1 cellular context compared by ENCODE assay signal in the genomic region with DNA sequence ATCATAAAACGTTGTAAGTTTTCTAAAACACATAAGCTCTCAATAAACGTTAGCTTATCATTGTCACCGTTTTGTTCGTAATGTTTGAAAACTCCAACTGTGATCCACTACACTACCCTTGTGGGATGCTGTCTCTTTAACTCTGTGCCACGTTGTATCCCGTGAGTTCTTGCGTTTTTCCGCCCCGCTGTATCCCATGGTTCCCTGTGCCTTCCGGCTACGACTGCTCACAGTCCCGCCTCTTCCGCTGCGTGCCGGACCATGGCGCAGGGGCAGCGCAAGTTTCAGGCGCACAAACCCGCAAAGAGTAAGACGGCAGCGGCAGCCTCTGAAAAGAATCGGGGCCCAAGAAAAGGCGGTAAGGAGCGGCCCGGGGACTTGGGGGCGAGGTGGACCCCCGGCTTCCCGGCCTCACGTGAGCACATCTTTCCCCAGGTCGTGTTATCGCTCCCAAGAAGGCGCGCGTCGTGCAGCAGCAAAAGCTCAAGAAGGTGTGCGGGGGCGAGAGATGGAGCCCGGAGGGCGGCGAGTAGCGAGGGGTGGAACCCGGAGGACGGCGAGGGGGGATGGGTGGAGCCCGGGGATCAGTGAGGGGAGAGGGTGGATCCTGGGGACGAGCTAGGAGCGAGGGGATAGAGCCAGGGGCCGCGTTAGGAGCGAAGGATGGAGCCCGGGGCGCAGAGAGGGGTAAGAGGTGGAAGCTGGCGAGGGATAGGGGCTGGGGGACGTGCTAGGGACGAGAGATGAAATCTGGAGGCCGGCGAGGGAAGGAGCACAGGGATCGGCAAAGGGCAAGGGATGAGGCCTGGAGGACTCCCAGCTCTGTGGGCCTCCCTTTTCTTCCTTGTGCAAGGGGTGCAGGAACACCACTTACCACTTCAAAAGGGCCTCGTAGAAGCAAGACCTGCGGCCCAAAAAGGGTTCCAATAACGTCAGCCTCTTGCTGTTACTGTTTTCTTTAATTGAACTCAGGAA.
A peak's percentile ranks its signal among the peaks of the same experiment; 100 is the strongest.
TF ChIP-seq lines count a peak whose summit lies in the region.

A gene (plus strand): TSS at position 240 of the 975 bp plus-strand sequence. CDS start 22 bp downstream, at position 262.

TF ChIP-seq in HEK293, 187 proteins besides CTCF, POLR2A, EP300 and RAD21 (continued from another document):
- no peak for TF ChIP-seq ZNF169 (tag by site-specific recombination; IDR thresholded peaks at IDR 0.05)
- TF ChIP-seq, protein P1, sequence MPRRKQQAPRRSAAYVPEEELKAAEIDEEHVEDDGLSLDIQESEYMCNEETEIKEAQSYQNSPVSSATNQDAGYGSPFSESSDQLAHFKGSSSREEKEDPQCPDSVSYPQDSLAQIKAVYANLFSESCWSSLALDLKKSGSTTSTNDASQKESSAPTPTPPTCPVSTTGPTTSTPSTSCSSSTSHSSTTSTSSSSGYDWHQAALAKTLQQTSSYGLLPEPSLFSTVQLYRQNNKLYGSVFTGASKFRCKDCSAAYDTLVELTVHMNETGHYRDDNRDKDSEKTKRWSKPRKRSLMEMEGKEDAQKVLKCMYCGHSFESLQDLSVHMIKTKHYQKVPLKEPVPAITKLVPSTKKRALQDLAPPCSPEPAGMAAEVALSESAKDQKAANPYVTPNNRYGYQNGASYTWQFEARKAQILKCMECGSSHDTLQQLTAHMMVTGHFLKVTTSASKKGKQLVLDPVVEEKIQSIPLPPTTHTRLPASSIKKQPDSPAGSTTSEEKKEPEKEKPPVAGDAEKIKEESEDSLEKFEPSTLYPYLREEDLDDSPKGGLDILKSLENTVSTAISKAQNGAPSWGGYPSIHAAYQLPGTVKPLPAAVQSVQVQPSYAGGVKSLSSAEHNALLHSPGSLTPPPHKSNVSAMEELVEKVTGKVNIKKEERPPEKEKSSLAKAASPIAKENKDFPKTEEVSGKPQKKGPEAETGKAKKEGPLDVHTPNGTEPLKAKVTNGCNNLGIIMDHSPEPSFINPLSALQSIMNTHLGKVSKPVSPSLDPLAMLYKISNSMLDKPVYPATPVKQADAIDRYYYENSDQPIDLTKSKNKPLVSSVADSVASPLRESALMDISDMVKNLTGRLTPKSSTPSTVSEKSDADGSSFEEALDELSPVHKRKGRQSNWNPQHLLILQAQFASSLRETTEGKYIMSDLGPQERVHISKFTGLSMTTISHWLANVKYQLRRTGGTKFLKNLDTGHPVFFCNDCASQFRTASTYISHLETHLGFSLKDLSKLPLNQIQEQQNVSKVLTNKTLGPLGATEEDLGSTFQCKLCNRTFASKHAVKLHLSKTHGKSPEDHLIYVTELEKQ (tag by site-specific recombination; IDR thresholded peaks at IDR 0.05; ENCODE audit: borderline replicate concordance), result no peak
- TF ChIP-seq, protein P2, sequence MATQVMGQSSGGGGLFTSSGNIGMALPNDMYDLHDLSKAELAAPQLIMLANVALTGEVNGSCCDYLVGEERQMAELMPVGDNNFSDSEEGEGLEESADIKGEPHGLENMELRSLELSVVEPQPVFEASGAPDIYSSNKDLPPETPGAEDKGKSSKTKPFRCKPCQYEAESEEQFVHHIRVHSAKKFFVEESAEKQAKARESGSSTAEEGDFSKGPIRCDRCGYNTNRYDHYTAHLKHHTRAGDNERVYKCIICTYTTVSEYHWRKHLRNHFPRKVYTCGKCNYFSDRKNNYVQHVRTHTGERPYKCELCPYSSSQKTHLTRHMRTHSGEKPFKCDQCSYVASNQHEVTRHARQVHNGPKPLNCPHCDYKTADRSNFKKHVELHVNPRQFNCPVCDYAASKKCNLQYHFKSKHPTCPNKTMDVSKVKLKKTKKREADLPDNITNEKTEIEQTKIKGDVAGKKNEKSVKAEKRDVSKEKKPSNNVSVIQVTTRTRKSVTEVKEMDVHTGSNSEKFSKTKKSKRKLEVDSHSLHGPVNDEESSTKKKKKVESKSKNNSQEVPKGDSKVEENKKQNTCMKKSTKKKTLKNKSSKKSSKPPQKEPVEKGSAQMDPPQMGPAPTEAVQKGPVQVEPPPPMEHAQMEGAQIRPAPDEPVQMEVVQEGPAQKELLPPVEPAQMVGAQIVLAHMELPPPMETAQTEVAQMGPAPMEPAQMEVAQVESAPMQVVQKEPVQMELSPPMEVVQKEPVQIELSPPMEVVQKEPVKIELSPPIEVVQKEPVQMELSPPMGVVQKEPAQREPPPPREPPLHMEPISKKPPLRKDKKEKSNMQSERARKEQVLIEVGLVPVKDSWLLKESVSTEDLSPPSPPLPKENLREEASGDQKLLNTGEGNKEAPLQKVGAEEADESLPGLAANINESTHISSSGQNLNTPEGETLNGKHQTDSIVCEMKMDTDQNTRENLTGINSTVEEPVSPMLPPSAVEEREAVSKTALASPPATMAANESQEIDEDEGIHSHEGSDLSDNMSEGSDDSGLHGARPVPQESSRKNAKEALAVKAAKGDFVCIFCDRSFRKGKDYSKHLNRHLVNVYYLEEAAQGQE (tag by site-specific recombination; IDR thresholded peaks at IDR 0.05), result no peak; the same call in none of the 2 replicates
- TF ChIP-seq ZNF19 (tag by site-specific recombination; IDR thresholded peaks at IDR 0.05; ENCODE audit: low read depth), result no peak
- peak; percentile 79 for TF ChIP-seq YY2 (tag by site-specific recombination; IDR thresholded peaks at IDR 0.05)
- TF ChIP-seq ZNF629 (tag by site-specific recombination; IDR thresholded peaks at IDR 0.05), result peak; percentile 92
- TF ChIP-seq ZFP69B (tag by site-specific recombination; IDR thresholded peaks at IDR 0.05), result 0 out of 2 replicates have a peak, but pooled peaks have one; percentile 38
- TF ChIP-seq SCRT1 (tag by site-specific recombination; IDR thresholded peaks at IDR 0.05; ENCODE audit: borderline replicate concordance), result no peak
- no peak for TF ChIP-seq ZNF549 (tag by site-specific recombination; IDR thresholded peaks at IDR 0.05)
- peak; percentile 93 for TF ChIP-seq ZNF501 (tag by site-specific recombination; IDR thresholded peaks at IDR 0.05)
